ENCODE assay signal across 8 cellular contexts in the genomic region with DNA sequence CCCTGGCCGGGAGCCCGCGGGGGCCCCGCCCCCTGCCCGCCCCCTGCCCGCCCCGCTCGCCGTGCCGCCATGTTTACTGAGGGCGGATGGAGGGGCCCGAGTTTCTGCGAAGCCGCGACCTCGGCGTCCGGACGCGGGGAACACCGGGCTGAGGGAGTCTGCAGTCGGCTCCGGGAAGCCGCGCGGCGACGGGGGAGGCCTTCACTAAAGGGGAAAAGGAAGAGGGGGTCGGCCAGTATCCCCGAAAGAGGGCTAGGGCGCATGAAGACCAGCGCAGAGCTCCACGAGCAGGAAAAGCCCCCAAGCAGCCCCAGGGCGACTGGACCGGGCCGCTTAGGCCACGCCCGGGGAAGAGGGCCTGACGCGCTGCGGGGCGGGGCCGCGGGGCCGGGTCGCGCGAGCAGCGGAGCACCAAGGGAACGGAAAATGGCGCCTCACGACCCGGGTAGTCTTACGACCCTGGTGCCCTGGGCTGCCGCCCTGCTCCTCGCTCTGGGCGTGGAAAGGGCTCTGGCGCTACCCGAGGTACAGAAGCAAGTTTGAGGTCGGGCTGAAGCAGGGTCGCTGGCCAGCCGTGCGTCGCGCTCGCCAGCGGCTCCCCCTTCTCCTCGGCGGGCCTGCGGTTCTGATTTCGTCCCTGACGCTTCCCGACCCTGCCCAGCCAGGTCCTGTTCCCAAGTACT. TPM values are rescaled to one million over a fixed set of nuclear protein-coding genes. Genes with fewer than 3 reads are reported as not detected.
DNase-seq lines count a peak whose midpoint lies in the region; ATAC-seq and TF ChIP-seq lines count a peak whose summit lies in the region.

A gene with protein sequence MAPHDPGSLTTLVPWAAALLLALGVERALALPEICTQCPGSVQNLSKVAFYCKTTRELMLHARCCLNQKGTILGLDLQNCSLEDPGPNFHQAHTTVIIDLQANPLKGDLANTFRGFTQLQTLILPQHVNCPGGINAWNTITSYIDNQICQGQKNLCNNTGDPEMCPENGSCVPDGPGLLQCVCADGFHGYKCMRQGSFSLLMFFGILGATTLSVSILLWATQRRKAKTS (plus strand): TSS at position 99 of the 683 bp plus-strand sequence. CDS start 328 bp downstream, at position 427.
Gene SLC5A6, minus strand, starts transcription at position 326 of the 683 bp plus-strand sequence. CDS start 4,618 bp downstream, outside the sequence.

- no peaks in the 10 kb centered on the region for H3K27me3 Mint-ChIP-seq in activated naive CD8-positive, alpha-beta T cell treated with anti-CD3 and anti-CD28 coated beads for 36 hours
- H3K27me3 Mint-ChIP-seq in glutamatergic neuron (ENCODE audit: unreplicated experiment) = peaks cover 2% of the 10 kb centered on the region

- no peaks in the 10 kb centered on the region for H3K9me3 Mint-ChIP-seq in activated naive CD8-positive, alpha-beta T cell treated with anti-CD3 and anti-CD28 coated beads for 36 hours
- peaks cover 2% of the 10 kb centered on the region for H3K9me3 Mint-ChIP-seq in glutamatergic neuron (ENCODE audit: unreplicated experiment)

- H3K9ac ChIP-seq in SU-DHL-6 (ENCODE audit: low read length) = peak within 1 kb of the TSS; percentile 88

- H4K20me1 ChIP-seq in SU-DHL-6 (ENCODE audit: low read depth, low read length) = no peaks in the 10 kb centered on the region

- H3K9me3 ChIP-seq in SU-DHL-6 (ENCODE audit: insufficient read depth, low read length) (no peaks in the 10 kb centered on the region), ovary (no peaks in the 10 kb centered on the region), thoracic aorta (no peaks in the 10 kb centered on the region)

- no peak for TF ChIP-seq EP300 in ovary (IDR thresholded peaks at IDR 0.05)

- peak within 1 kb of the TSS; percentile 99 for H3K27ac Mint-ChIP-seq in activated naive CD8-positive, alpha-beta T cell treated with anti-CD3 and anti-CD28 coated beads for 36 hours
- H3K27ac Mint-ChIP-seq in glutamatergic neuron (ENCODE audit: unreplicated experiment) = peak within 1 kb of the TSS; percentile 97

- TF ChIP-seq CTCF in GM12865 (IDR thresholded peaks at IDR 0.05; ENCODE audit: insufficient read depth, low read depth, low read length, missing control alignments) = no peak
- no peak for TF ChIP-seq CTCF in SU-DHL-6 (IDR thresholded peaks at IDR 0.05; ENCODE audit: insufficient read depth, low read length, poor library complexity, severe bottlenecking)
- TF ChIP-seq CTCF in glutamatergic neuron (IDR thresholded peaks at IDR 0.05; ENCODE audit: partially characterized antibody, unreplicated experiment) = no peak
- no peak for TF ChIP-seq CTCF in ovary (IDR thresholded peaks at IDR 0.05)
- TF ChIP-seq CTCF in thoracic aorta (IDR thresholded peaks at IDR 0.05) = no peak

- H3K27me3 ChIP-seq in SU-DHL-6 (ENCODE audit: low read length) (no peaks in the 10 kb centered on the region), ovary (no peaks in the 10 kb centered on the region), thoracic aorta (replicated peaks; ENCODE audit: insufficient read depth) (no peaks in the 10 kb centered on the region)

- ATAC-seq in HG02759 (IDR thresholded peaks at IDR 0.05; ENCODE audit: unreplicated experiment) (peak; percentile 82), thoracic aorta (ENCODE audit: insufficient number of reproducible peaks, low FRiP score, low read depth) (peak; percentile 86)

- DNase-seq in GM12865 (ENCODE audit: low read depth) = peak; percentile 93
- DNase-seq in NCI-H128 (lab: John Stamatoyannopoulos, UW; ENCODE audit: unreplicated experiment) = peak; percentile 65
- DNase-seq in activated naive CD8-positive, alpha-beta T cell treated with anti-CD3 and anti-CD28 coated beads for 36 hours = peak; percentile 94
- DNase-seq in glutamatergic neuron = peak; percentile 90
- DNase-seq in ovary = peak; percentile 86 to 91 (median 89)
- peak; percentile 44 for DNase-seq in thoracic aorta (ENCODE audit: low spot score)

- peak within 1 kb of the TSS; percentile 83 for H3K4me2 ChIP-seq in SU-DHL-6 (ENCODE audit: low read depth, low read length, poor library complexity, severe bottlenecking)

- intact Hi-C loops in ovary (cut with DNase I) = no loop called here

- H3F3A ChIP-seq in SU-DHL-6 (ENCODE audit: insufficient read depth) = peaks cover 16% of the 10 kb centered on the region; the same call in 1 of the 2 replicates

- peak within 1 kb of the TSS; percentile 87 for H3K4me3 ChIP-seq in GM12865 (ENCODE audit: low read depth, low read length)
- H3K4me3 ChIP-seq in SU-DHL-6 (ENCODE audit: insufficient read depth, low read length, poor library complexity, severe bottlenecking) = peak within 1 kb of the TSS; percentile 71
- peak within 1 kb of the TSS; percentile 50 for H3K4me3 ChIP-seq in ovary
- H3K4me3 ChIP-seq in thoracic aorta = peak within 1 kb of the TSS; percentile 87

- H3K4me1 Mint-ChIP-seq in activated naive CD8-positive, alpha-beta T cell treated with anti-CD3 and anti-CD28 coated beads for 36 hours = peaks cover 43% of the 10 kb centered on the region
- no peaks in the 10 kb centered on the region for H3K4me1 Mint-ChIP-seq in glutamatergic neuron (ENCODE audit: low read depth, unreplicated experiment)

- peak; percentile 90 for TF ChIP-seq POLR2A in ovary (IDR thresholded peaks at IDR 0.05)

- WGBS in ovary, 3 donors = 0 to 1% (median 0%) methylated on average over 62 to 73 of the region's 73 CpGs

- H3K36me3 ChIP-seq in SU-DHL-6 (ENCODE audit: low read length) (peaks cover 3% of the 10 kb centered on the region; the same call in 1 of the 2 replicates), ovary (no peaks in the 10 kb centered on the region), thoracic aorta (peaks cover 8% of the 10 kb centered on the region)

- H3K27ac ChIP-seq in SU-DHL-6 (ENCODE audit: low read depth, low read length) = peak within 1 kb of the TSS; percentile 83
- peak within 1 kb of the TSS; percentile 89 to 94 for H3K27ac ChIP-seq in ovary
- H3K27ac ChIP-seq in thoracic aorta = peak within 1 kb of the TSS; percentile 89 to 96

- peak within 1 kb of the TSS; percentile 55 for H2AFZ ChIP-seq in SU-DHL-6 (ENCODE audit: low read depth, low read length, severe bottlenecking)

- H3K79me2 ChIP-seq in SU-DHL-6 (ENCODE audit: insufficient read depth, low read length) = peaks cover 6% of the 10 kb centered on the region; the same call in 1 of the 2 replicates

- H3K4me3 Mint-ChIP-seq in activated naive CD8-positive, alpha-beta T cell treated with anti-CD3 and anti-CD28 coated beads for 36 hours = peak within 1 kb of the TSS; percentile 98
- H3K4me3 Mint-ChIP-seq in glutamatergic neuron (ENCODE audit: unreplicated experiment) = peak within 1 kb of the TSS; percentile 96

- peaks cover 32% of the 10 kb centered on the region for H3K36me3 Mint-ChIP-seq in activated naive CD8-positive, alpha-beta T cell treated with anti-CD3 and anti-CD28 coated beads for 36 hours
- H3K36me3 Mint-ChIP-seq in glutamatergic neuron (ENCODE audit: unreplicated experiment) = no peaks in the 10 kb centered on the region

- no peaks in the 10 kb centered on the region for H3K9me2 ChIP-seq in SU-DHL-6 (replicated peaks; ENCODE audit: insufficient read depth, low read length)

- H3K4me1 ChIP-seq in ovary (ENCODE audit: insufficient read depth) = peaks cover 8% of the 10 kb centered on the region
- peaks cover 9 to 24% of the 10 kb centered on the region in 2 donors for H3K4me1 ChIP-seq in thoracic aorta (ENCODE audit: control insufficient read depth in 1 of 2, low read depth in 2 of 2)

RNA-seq across cellular contexts. Expression of the first gene that starts in this region (rescaled TPM):
- 10 to 100 TPM; 75.4 to 77.4 TPM for total RNA-seq in activated naive CD8-positive, alpha-beta T cell treated with anti-CD3 and anti-CD28 coated beads for 36 hours
- total RNA-seq in glutamatergic neuron (ENCODE audit: unreplicated experiment) (58.8 TPM), ovary (100 to 1,000 TPM; 123 to 198 (median 135) TPM), thoracic aorta (100 to 1,000 TPM in 1 of 2 donors, 10 to 100 TPM in 1; 90.0 to 174 TPM)
- polyA plus RNA-seq in ovary = 100 to 1,000 TPM; 199 to 318 TPM

RNA-seq across cellular contexts. Expression of gene SLC5A6, which starts in this region (rescaled TPM):
- total RNA-seq in activated naive CD8-positive, alpha-beta T cell treated with anti-CD3 and anti-CD28 coated beads for 36 hours = 10 to 100 TPM; 74.2 to 81.9 TPM
- total RNA-seq in glutamatergic neuron (ENCODE audit: unreplicated experiment) (40.0 TPM), ovary (10 to 100 TPM; 14.2 to 37.9 (median 21.4) TPM), thoracic aorta (10 to 100 TPM; 26.0 to 51.2 TPM)
- polyA plus RNA-seq in ovary = 10 to 100 TPM; 11.2 to 13.9 TPM

Comparison
In these comparisons a context has a peak if more than half of its experiments do, and no peak if none do; other contexts are left out.
1. Peak in every context shown above with its lines: DNase-seq, ATAC-seq, H3K4me3 ChIP-seq and H3K27ac ChIP-seq.
2. DNase-seq: peak in every context shown above with its lines; median percentile 94 in activated naive CD8-positive, alpha-beta T cell treated with anti-CD3 and anti-CD28 coated beads for 36 hours; 93 in GM12865; 90 in glutamatergic neuron; 89 in ovary; 65 in NCI-H128; 44 in thoracic aorta.